Comparison of ENCODE assay signal across 8 cellular contexts in genomic region chr1:157595356-157595755, GRCh38. TPM values are rescaled to one million over a fixed set of nuclear protein-coding genes. Genes with fewer than 3 reads are reported as not detected.
DNase-seq lines count a peak whose midpoint lies in the region; ATAC-seq and TF ChIP-seq lines count a peak whose summit lies in the region.

No MANE protein-coding gene starts in this region.

- DNase-seq in KBM-7, result peak; percentile 89
- DNase-seq in memory B cell (ENCODE audit: low spot score in 2 of 2), result peak in 1 of 2 donors; percentile 21
- no peak for DNase-seq in BE2C
- no peak for DNase-seq in pons (ENCODE audit: low spot score)
- DNase-seq in GOT3 (lab: John Stamatoyannopoulos, UW), result no peak

- H3K36me3 ChIP-seq in BE2C, result no peaks in the 10 kb centered on the region

- H3K9me3 ChIP-seq in BE2C, result no peaks in the 10 kb centered on the region

- in situ Hi-C loops in KBM-7 (cut with MboI; ENCODE audit: low pct_unique_long_range_greater_than_20kb, low sequenced_read_pairs), result loop anchor here (25.0 kb wide), 1 partner anchor 517 kb away; no protein-coding TSS in a partner anchor

- H3K4me3 ChIP-seq in BE2C (ENCODE audit: low read depth, low read length), result no peak overlapping the region

- H3K27me3 Mint-ChIP-seq in memory B cell, result peaks cover 5% of the 10 kb centered on the region

- no peak overlapping the region for H3K27ac Mint-ChIP-seq in memory B cell

- peak; percentile 60 for ATAC-seq in GM18873 (IDR thresholded peaks at IDR 0.05; ENCODE audit: low FRiP score, unreplicated experiment)
- peak; percentile 62 for ATAC-seq in HG02642 (IDR thresholded peaks at IDR 0.05; ENCODE audit: poor library complexity, unreplicated experiment)
- peak; percentile 86 for ATAC-seq in memory B cell (ENCODE audit: low read depth)
- no peak for ATAC-seq in SK-N-SH treated with all-trans-retinoic acid at 6 μM for 48 hours

- no peaks in the 10 kb centered on the region for H3K4me1 ChIP-seq in BE2C

- peak overlapping the region; percentile 1 for H3K4me3 Mint-ChIP-seq in memory B cell

- no peaks in the 10 kb centered on the region for H3K27me3 ChIP-seq in BE2C

- no peaks in the 10 kb centered on the region for H3K9me3 Mint-ChIP-seq in memory B cell

- H3K36me3 Mint-ChIP-seq in memory B cell, result no peaks in the 10 kb centered on the region

- TF ChIP-seq CTCF in BE2C (IDR thresholded peaks at IDR 0.05; ENCODE audit: low read depth, low read length), result no peak

- H3K4me1 Mint-ChIP-seq in memory B cell, result peaks cover 34% of the 10 kb centered on the region

TF ChIP-seq in SK-N-SH treated with all-trans-retinoic acid at 6 μM for 48 hours, 23 proteins besides CTCF, POLR2A, EP300 and RAD21:
- TF ChIP-seq PPARA (CRISPR knock-in tag; IDR thresholded peaks at IDR 0.05; ENCODE audit: borderline replicate concordance) (no peak), POU6F1 (CRISPR knock-in tag; IDR thresholded peaks at IDR 0.05; ENCODE audit: borderline replicate concordance, low read depth) (no peak), ZFP3 (CRISPR knock-in tag; IDR thresholded peaks at IDR 0.05) (no peak), PATZ1 (CRISPR knock-in tag; IDR thresholded peaks at IDR 0.05; ENCODE audit: borderline replicate concordance) (no peak), BACH2 (CRISPR knock-in tag; IDR thresholded peaks at IDR 0.05; ENCODE audit: borderline replicate concordance) (no peak), OSR1 (CRISPR knock-in tag; IDR thresholded peaks at IDR 0.05) (no peak)

RNA-seq across cellular contexts. Expression of gene FCRL4, which starts 2.5 kb away (rescaled TPM):
- not detected for polyA plus RNA-seq in BE2C (2012; ENCODE audit: insufficient read depth, insufficient read length, low read depth)

RNA-seq across cellular contexts. Expression of gene FCRL5, which starts 43.0 kb away (rescaled TPM):
- not detected for polyA plus RNA-seq in BE2C (2012; ENCODE audit: insufficient read depth, insufficient read length, low read depth)
